Comparison of ENCODE assay signal across 8 cellular contexts in the genomic region with DNA sequence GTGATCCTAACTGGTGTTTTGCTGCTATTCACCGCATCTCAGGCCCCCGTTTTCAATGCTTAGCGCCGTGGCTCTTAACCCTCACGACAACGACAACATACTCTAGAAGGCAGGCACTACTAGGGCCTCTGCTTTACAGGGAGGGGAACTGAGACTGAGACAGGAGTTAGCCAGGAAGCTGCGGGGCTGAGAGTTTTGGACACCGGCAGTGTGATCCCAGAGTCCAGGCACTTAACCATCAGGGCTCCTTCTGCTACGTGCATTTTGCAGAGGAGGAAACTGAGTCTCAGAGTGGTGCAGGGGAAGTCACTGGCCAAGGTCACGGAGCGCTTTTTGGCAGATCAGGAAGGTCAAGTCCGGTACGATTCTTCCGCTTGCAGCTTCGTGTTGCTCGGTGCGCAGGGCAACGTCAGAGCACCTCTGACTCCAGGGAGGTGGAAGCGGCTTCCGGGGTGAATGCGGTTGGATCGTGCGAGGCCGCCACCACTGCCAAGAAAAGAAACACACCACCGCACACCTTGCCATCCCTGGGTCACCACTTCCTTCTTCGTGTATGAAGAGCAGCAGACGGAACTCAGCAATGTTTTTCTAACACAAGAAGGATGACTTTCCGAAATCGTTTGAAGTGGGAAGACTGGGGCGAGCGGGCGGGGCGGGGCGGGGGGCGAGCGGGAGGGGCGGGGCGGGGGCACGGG.
DNase-seq lines count a peak whose midpoint lies in the region; TF ChIP-seq lines count a peak whose summit lies in the region.

No MANE protein-coding gene starts in this region.

- H3K9ac ChIP-seq in GM23248, result no peak overlapping the region

- in situ Hi-C loops in GM23248 (cut with MboI) (no loop called here), transverse colon (cut with MboI; ENCODE audit: low pct_ligation_motif_present in 1 of 4, low pct_unique_long_range_greater_than_20kb in 1 of 4, low sequenced_read_pairs in 3 of 4) (no loop called here)

- peaks cover 4% of the 10 kb centered on the region for H3K27me3 ChIP-seq in CD4-positive, alpha-beta memory T cell (ENCODE audit: insufficient read depth, low read length)
- peaks cover 26% of the 10 kb centered on the region for H3K27me3 ChIP-seq in GM23248 (replicated peaks; ENCODE audit: insufficient read depth)
- H3K27me3 ChIP-seq in transverse colon, result peaks cover 34% of the 10 kb centered on the region

- H3K4me2 ChIP-seq in GM23248 (ENCODE audit: unreplicated experiment), result no peak overlapping the region

- H3K27me3 Mint-ChIP-seq in CD4-positive, alpha-beta memory T cell, result peaks cover 12 to 16% of the 10 kb centered on the region in 2 donors
- H3K27me3 Mint-ChIP-seq in activated naive CD8-positive, alpha-beta T cell treated with anti-CD3 and anti-CD28 coated beads for 36 hours, result peaks cover 31% of the 10 kb centered on the region
- peaks cover 35% of the 10 kb centered on the region for H3K27me3 Mint-ChIP-seq in nephron progenitor cell (ENCODE audit: low read depth, poor library complexity)

- no peaks in the 10 kb centered on the region for H3K9me3 Mint-ChIP-seq in CD4-positive, alpha-beta memory T cell
- H3K9me3 Mint-ChIP-seq in activated naive CD8-positive, alpha-beta T cell treated with anti-CD3 and anti-CD28 coated beads for 36 hours, result no peaks in the 10 kb centered on the region
- no peaks in the 10 kb centered on the region for H3K9me3 Mint-ChIP-seq in nephron progenitor cell

- H3K36me3 ChIP-seq in CD4-positive, alpha-beta memory T cell (ENCODE audit: insufficient read depth, low read length), result no peaks in the 10 kb centered on the region
- H3K36me3 ChIP-seq in GM23248 (ENCODE audit: low read depth) (no peaks in the 10 kb centered on the region), transverse colon (no peaks in the 10 kb centered on the region)

- CTCF ChIA-PET in CD4-positive, alpha-beta memory T cell (lab: Charles Lee; ENCODE audit: partially characterized antibody), result interaction anchor here (1.5 kb wide), 1 partner anchor 33 kb away, joined by 4 read pairs; no protein-coding TSS in a partner anchor

- TF ChIP-seq EP300 in transverse colon (IDR thresholded peaks at IDR 0.05; ENCODE audit: low read depth), result no peak

- intact Hi-C loops in CD4-positive, alpha-beta memory T cell (cut with micrococcal nuclease), result no loop called here
- intact Hi-C loops in transverse colon (cut with DNase I; ENCODE audit: low total_unique reads), result no loop called here

- no peaks in the 10 kb centered on the region for H4K20me1 ChIP-seq in GM23248 (ENCODE audit: insufficient read depth)

- H3K4me3 Mint-ChIP-seq in CD4-positive, alpha-beta memory T cell, result peak overlapping the region; percentile 53 to 85 (median 78)
- peak overlapping the region; percentile 73 for H3K4me3 Mint-ChIP-seq in activated naive CD8-positive, alpha-beta T cell treated with anti-CD3 and anti-CD28 coated beads for 36 hours
- H3K4me3 Mint-ChIP-seq in nephron progenitor cell, result peak overlapping the region; percentile 76

- no peaks in the 10 kb centered on the region for H3F3A ChIP-seq in GM23248 (ENCODE audit: insufficient read depth)

- no peak overlapping the region for H2AFZ ChIP-seq in GM23248

- no peaks in the 10 kb centered on the region for H3K79me2 ChIP-seq in GM23248 (ENCODE audit: insufficient read depth)

- no peak for TF ChIP-seq CTCF in nephron progenitor cell (IDR thresholded peaks at IDR 0.05)
- no peak for TF ChIP-seq CTCF in transverse colon (IDR thresholded peaks at IDR 0.05)

- peaks cover 46 to 77% (median 47%) of the 10 kb centered on the region in 4 donors for H3K4me1 Mint-ChIP-seq in CD4-positive, alpha-beta memory T cell
- H3K4me1 Mint-ChIP-seq in activated naive CD8-positive, alpha-beta T cell treated with anti-CD3 and anti-CD28 coated beads for 36 hours, result peaks cover 69% of the 10 kb centered on the region
- peaks cover 91% of the 10 kb centered on the region for H3K4me1 Mint-ChIP-seq in nephron progenitor cell

- no peak for TF ChIP-seq POLR2A in transverse colon (IDR thresholded peaks at IDR 0.05)

- no peaks in the 10 kb centered on the region for H3K36me3 Mint-ChIP-seq in CD4-positive, alpha-beta memory T cell
- H3K36me3 Mint-ChIP-seq in activated naive CD8-positive, alpha-beta T cell treated with anti-CD3 and anti-CD28 coated beads for 36 hours, result no peaks in the 10 kb centered on the region
- H3K36me3 Mint-ChIP-seq in nephron progenitor cell (ENCODE audit: low read depth), result no peaks in the 10 kb centered on the region

- 5% methylated on average over 33 to 39 of the region's 39 CpGs for WGBS in GM23248 (ENCODE audit: low coverage in 1 of 2, low lambda C conversion rate in 2 of 2, missing lambda C conversion rate in 2 of 2), 2 experiments
- WGBS in transverse colon (ENCODE audit: low coverage in 1 of 2), 2 donors, result 18% methylated on average over 39 of the region's 39 CpGs; no CpG with 5 or more reads in 1 of the 2 donors

- POLR2A ChIA-PET in CD4-positive, alpha-beta memory T cell (lab: Charles Lee; ENCODE audit: partially characterized antibody), result interaction anchor here (1.1 to 1.4 kb wide), 4 partner anchors 9 to 418 kb away, joined by 3 to 4 read pairs (median 3); no protein-coding TSS in a partner anchor

- H3K27ac ChIP-seq in CD4-positive, alpha-beta memory T cell (ENCODE audit: low read depth, low read length), result no peak overlapping the region
- H3K27ac ChIP-seq in GM23248 (no peak overlapping the region), transverse colon (no peak overlapping the region)

- DNase-seq in CD4-positive, alpha-beta memory T cell, result peak; percentile 91 to 95 (median 92)
- DNase-seq in GM23248 (peak; percentile 10), SKM-1 treated with dmso at 0.1 percent for 144 hours (lab: John Stamatoyannopoulos, UW; ENCODE audit: unreplicated experiment) (peak; percentile 39), nephron progenitor cell (peak; percentile 43), transverse colon (peak; percentile 67), HK-2 (ENCODE audit: unreplicated experiment) (no peak), NCI-H187 (lab: John Stamatoyannopoulos, UW) (no peak)
- DNase-seq in activated naive CD8-positive, alpha-beta T cell treated with anti-CD3 and anti-CD28 coated beads for 36 hours, result peak; percentile 87

- peak overlapping the region; percentile 76 to 94 (median 91) for H3K27ac Mint-ChIP-seq in CD4-positive, alpha-beta memory T cell
- peak overlapping the region; percentile 88 for H3K27ac Mint-ChIP-seq in activated naive CD8-positive, alpha-beta T cell treated with anti-CD3 and anti-CD28 coated beads for 36 hours
- peak overlapping the region; percentile 77 for H3K27ac Mint-ChIP-seq in nephron progenitor cell

- H3K9me2 ChIP-seq in GM23248 (ENCODE audit: insufficient read depth), result no peaks in the 10 kb centered on the region

- peaks cover 40% of the 10 kb centered on the region for H3K4me1 ChIP-seq in CD4-positive, alpha-beta memory T cell (ENCODE audit: insufficient read depth, low read length)
- H3K4me1 ChIP-seq in GM23248 (ENCODE audit: insufficient read depth), result no peaks in the 10 kb centered on the region
- H3K4me1 ChIP-seq in transverse colon, result peaks cover 3 to 20% (median 8%) of the 10 kb centered on the region in 4 donors

- H3K9me3 ChIP-seq in CD4-positive, alpha-beta memory T cell (ENCODE audit: control insufficient read depth in 1 of 2, low read length in 2 of 2), result no peaks in the 10 kb centered on the region
- no peaks in the 10 kb centered on the region for H3K9me3 ChIP-seq in GM23248 (ENCODE audit: low read depth)
- no peaks in the 10 kb centered on the region for H3K9me3 ChIP-seq in transverse colon

- H3K4me3 ChIP-seq in CD4-positive, alpha-beta memory T cell (ENCODE audit: low read length in 2 of 2), result peak overlapping the region in 1 of 2 donors; percentile 9
- H3K4me3 ChIP-seq in GM23248, result no peak overlapping the region
- peak overlapping the region in 1 of 4 donors; percentile 27 for H3K4me3 ChIP-seq in transverse colon

Comparison
In these comparisons a context has a peak if more than half of its experiments do, and no peak if none do; other contexts are left out.
1. DNase-seq: peak in CD4-positive, alpha-beta memory T cell (5 of 5), GM23248 (single experiment), SKM-1 treated with dmso at 0.1 percent for 144 hours (single experiment), activated naive CD8-positive, alpha-beta T cell treated with anti-CD3 and anti-CD28 coated beads for 36 hours (single experiment), nephron progenitor cell (single experiment) and transverse colon (single experiment); none in HK-2 (single experiment) and NCI-H187 (0 of 2).
2. Peak in every context shown above with its lines, with median percentiles within 50 percentile points of each other: H3K27ac Mint-ChIP-seq and H3K4me3 Mint-ChIP-seq.